In the genomic region with DNA sequence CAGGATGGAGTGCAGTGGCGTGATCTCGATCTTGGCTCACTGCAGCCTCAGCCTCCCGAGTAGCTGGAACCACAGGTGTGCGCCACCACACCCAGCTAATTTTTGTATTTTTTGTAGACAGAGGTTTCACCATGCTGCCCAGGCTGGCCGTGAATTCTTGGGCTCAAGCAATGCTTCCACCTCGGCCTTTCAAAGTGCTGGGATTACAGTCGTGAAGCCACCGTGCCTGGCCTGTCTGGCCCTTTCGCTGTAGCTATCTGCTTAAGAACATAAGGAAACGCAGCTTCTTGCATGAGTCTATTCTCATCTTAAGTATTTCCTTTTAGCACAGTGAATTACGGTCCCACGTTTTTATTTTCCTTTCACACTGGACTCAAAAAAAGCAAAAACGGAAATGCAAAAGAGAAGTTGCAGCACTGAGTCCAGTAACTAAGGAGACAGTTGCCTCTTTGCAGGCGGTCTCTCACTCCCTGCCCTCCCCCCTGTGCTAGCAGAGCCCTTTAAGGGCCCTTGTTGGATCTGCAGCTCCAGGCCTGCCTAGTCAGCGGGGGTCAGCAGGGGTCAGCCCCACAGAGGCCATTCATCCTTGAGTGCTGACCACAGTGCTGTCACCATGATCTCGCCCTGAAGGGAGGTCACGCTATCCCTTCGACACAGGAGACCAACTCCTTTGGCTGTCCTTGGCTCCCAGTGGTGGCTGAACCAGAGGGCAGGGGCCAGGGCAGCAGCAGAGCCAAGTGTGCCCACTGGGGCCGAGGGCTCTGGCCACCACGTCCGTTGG, we compare ENCODE assay signal across 1 cellular context.
A peak's percentile ranks its signal among the peaks of the same experiment; 100 is the strongest.
TF ChIP-seq lines count a peak whose summit lies in the region.

No MANE protein-coding gene starts in this region.

TF ChIP-seq in HepG2, 621 proteins besides CTCF, POLR2A, EP300 and RAD21:
- TF ChIP-seq RBM22 (optimal IDR thresholded peaks at IDR 0.05; ENCODE audit: low read length) (peak; percentile 45), EEA1 (CRISPR knock-in tag; IDR thresholded peaks at IDR 0.05; ENCODE audit: borderline replicate concordance) (no peak)
TF ChIP-seq in HepG2: peak in this region for 1.
